8 cellular contexts compared by ENCODE assay signal in the genomic region with DNA sequence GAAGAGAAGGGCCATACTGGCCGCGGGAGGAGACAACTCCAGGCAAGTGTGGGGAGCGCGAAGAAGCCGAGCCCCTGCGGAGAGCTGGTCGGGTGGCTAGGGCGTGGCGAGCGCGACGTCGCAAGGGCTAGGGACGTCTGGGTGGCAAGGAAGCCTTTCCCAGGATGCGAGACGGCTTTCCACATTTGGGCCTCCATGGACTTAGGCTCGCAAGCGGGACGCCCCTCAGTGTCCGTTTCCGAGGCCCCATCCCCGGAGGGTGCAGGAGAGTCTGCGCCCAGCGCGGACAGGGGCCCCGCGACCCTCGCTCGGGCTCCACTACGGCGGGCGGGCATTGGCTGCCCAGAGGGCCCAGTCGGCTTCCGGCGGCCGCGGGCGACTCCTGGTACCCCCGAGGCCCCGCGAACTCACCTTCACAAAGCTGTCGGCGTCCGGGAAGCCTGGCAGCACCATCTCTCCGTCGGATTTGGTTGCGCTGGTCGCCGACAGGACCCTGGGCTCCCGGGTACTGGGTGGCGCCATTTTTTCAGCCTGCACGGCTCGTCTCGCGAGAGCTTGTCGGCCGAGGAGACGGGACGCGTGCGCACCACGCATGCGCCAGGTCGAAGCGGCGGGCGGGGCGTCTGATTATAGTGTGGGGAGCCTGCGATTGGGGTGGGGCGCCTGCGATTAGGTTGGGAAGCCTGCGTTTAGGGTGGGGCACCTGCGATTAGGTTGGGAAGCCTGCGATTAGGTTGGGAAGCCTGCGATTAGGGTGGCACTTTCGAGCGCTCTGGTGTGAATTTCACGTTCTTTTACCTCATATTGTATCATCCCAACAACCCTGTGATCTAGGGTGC. TPM values are rescaled to one million over a fixed set of nuclear protein-coding genes. Genes with fewer than 3 reads are reported as not detected.
DNase-seq lines count a peak whose midpoint lies in the region; ATAC-seq and TF ChIP-seq lines count a peak whose summit lies in the region.

A gene (minus strand): TSS at position 560 of the 839 bp plus-strand sequence. CDS start 38 bp downstream, at position 522.

- no peaks in the 10 kb centered on the region for H3K27me3 ChIP-seq in muscle layer of colon (ENCODE audit: control insufficient read depth in 1 of 2, insufficient read depth in 2 of 2, low read length in 2 of 2)

- H3K4me1 ChIP-seq in muscle layer of colon (ENCODE audit: insufficient read depth, low read length) = peaks cover 13% of the 10 kb centered on the region

- H3K36me3 ChIP-seq in muscle layer of colon (ENCODE audit: insufficient read depth, low read length) = peaks cover 9% of the 10 kb centered on the region

- DNase-seq in DMS114 treated with DMSO at 0.1 percent for 48 hours (lab: John Stamatoyannopoulos, UW; ENCODE audit: unreplicated experiment) (peak; percentile 81), KG1 (lab: John Stamatoyannopoulos, UW) (peak; percentile 70)
- peak; percentile 98 to 99 for DNase-seq in activated T-cell treated with anti-CD3 and anti-CD28 coated beads, Interleukin-2, amount 50 U/mL, for 48 hours
- peak; percentile 91 to 94 for DNase-seq in stimulated activated CD8-positive, alpha-beta memory T cell treated with anti-CD3 and anti-CD28 coated beads, Interleukin-7, amount 100 ng/mL, for 1 hour (ENCODE audit: low read depth in 2 of 2)

- ATAC-seq in GM21717 (IDR thresholded peaks at IDR 0.05; ENCODE audit: unreplicated experiment) (peak; percentile 83), esophagus mucosa (peak; percentile 95)

- peak within 1 kb of the TSS; percentile 83 for H3K9ac ChIP-seq in muscle layer of colon (ENCODE audit: low read length)

- H3K27ac ChIP-seq in muscle layer of colon (ENCODE audit: low read depth, low read length) = peak within 1 kb of the TSS; percentile 80

- peak within 1 kb of the TSS; percentile 90 to 100 for H3K4me3 ChIP-seq in muscle layer of colon (ENCODE audit: low read depth in 1 of 2, low read length in 2 of 2)

- no peaks in the 10 kb centered on the region for H3K9me3 ChIP-seq in muscle layer of colon (ENCODE audit: low read length)

TF ChIP-seq in PFSK-1, 5 proteins besides CTCF, POLR2A, EP300 and RAD21:
- TF ChIP-seq, protein P1, sequence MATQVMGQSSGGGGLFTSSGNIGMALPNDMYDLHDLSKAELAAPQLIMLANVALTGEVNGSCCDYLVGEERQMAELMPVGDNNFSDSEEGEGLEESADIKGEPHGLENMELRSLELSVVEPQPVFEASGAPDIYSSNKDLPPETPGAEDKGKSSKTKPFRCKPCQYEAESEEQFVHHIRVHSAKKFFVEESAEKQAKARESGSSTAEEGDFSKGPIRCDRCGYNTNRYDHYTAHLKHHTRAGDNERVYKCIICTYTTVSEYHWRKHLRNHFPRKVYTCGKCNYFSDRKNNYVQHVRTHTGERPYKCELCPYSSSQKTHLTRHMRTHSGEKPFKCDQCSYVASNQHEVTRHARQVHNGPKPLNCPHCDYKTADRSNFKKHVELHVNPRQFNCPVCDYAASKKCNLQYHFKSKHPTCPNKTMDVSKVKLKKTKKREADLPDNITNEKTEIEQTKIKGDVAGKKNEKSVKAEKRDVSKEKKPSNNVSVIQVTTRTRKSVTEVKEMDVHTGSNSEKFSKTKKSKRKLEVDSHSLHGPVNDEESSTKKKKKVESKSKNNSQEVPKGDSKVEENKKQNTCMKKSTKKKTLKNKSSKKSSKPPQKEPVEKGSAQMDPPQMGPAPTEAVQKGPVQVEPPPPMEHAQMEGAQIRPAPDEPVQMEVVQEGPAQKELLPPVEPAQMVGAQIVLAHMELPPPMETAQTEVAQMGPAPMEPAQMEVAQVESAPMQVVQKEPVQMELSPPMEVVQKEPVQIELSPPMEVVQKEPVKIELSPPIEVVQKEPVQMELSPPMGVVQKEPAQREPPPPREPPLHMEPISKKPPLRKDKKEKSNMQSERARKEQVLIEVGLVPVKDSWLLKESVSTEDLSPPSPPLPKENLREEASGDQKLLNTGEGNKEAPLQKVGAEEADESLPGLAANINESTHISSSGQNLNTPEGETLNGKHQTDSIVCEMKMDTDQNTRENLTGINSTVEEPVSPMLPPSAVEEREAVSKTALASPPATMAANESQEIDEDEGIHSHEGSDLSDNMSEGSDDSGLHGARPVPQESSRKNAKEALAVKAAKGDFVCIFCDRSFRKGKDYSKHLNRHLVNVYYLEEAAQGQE (IDR thresholded peaks at IDR 0.05; ENCODE audit: insufficient read depth in 1 of 2, low read depth in 2 of 2, low read length in 2 of 2) = 0 out of 4 replicates have a peak, but pooled peaks of 1 of the 2 experiments have one; percentile 10
- TF ChIP-seq FOXP2 (optimal IDR thresholded peaks at IDR 0.05; ENCODE audit: borderline replicate concordance, extremely low read depth, extremely low read length, insufficient read depth) (no peak), POLR2AphosphoS5 (IDR thresholded peaks at IDR 0.05; ENCODE audit: low read depth, low read length) (peak; percentile 67), SIN3A (IDR thresholded peaks at IDR 0.05; ENCODE audit: borderline replicate concordance, insufficient read depth, low read length) (no peak; the same call in 1 of the 2 replicates), TAF1 (IDR thresholded peaks at IDR 0.05; ENCODE audit: borderline replicate concordance, insufficient read depth, low read length) (peak; percentile 95; the same call in 1 of the 2 replicates)

RNA-seq across cellular contexts. Expression of the gene that starts here (rescaled TPM):
- 73.0 TPM for polyA plus RNA-seq in PFSK-1 (2012; ENCODE audit: insufficient read length, low read depth)
- total RNA-seq in esophagus mucosa = 35.2 TPM

Comparison
In these comparisons a context has a peak if more than half of its experiments do, and no peak if none do; other contexts are left out.
1. Peak in every context shown above with its lines: DNase-seq, ATAC-seq, H3K4me3 ChIP-seq and H3K27ac ChIP-seq.